Comparison of ENCODE assay signal across 27 cellular contexts in genomic region chr11:91244921-91245320, GRCh38.
"Had no signal": no experiment of that assay in that cellular context is flagged by ENCODE, and none has a peak within 500 bp of the region (broad histone marks: within the 10 kb centered on the region; RNA-seq: fewer than 3 reads in every experiment).

No MANE protein-coding gene starts in this region.

- H3K4me2 ChIP-seq: KMS-11 had no signal

- H3K9me3 ChIP-seq: ascending aorta, body of pancreas, MG63, Peyer's patch, SJCRH30 had no signal

- DNase-seq: activated CD4-positive, alpha-beta T cell treated with anti-CD3 and anti-CD28 coated beads for 48 hours; activated CD4-positive, alpha-beta T cell treated with anti-CD3 and anti-CD28 coated beads, Interleukin-2, amount 50 U/mL, for 4 hours; activated CD4-positive, CD25-positive, alpha-beta regulatory T cell treated with anti-CD3 and anti-CD28 coated beads, Interleukin-2, amount 50 U/mL, for 72 hours; activated CD8-positive, alpha-beta memory T cell treated with anti-CD3 and anti-CD28 coated beads, Interleukin-2, amount 50 U/mL, for 48 hours; activated CD8-positive, alpha-beta T cell treated with anti-CD3 and anti-CD28 coated beads, Interleukin-2, amount 10 ng/mL, durations not matched to agents 7 days and 5 days; activated effector memory CD4-positive, alpha-beta T cell treated with Interleukin-2 at 50 U/mL for 16 hours; activated naive CD4-positive, alpha-beta T cell; activated naive CD8-positive, alpha-beta T cell treated with anti-CD3 and anti-CD28 coated beads, Interleukin-2, amount 50 U/mL, for 24 hours; activated T-cell treated with anti-CD3 and anti-CD28 coated beads, Interleukin-2, amount 50 U/mL, for 1 hour; amniotic stem cell; body of pancreas; MG63; MV-4-11; NCI-H1092 treated with DMSO at 0.1 percent for 48 hours; NCI-H1417 treated with DMSO at 0.1 percent for 48 hours; NCI-H1694; NCI-H2029 treated with DMSO at 0.1 percent for 48 hours; NCI-H226; NCI-H526; Peyer's patch; Right ventricle myocardium superior; SJCRH30 had no signal

- H3K4me1 ChIP-seq: ascending aorta, body of pancreas, Peyer's patch, SJCRH30 had no signal

- H3K36me3 ChIP-seq: ascending aorta, MG63, Peyer's patch, SJCRH30 had no signal

- H3K4me3 ChIP-seq: ascending aorta, body of pancreas, MG63, Peyer's patch, SJCRH30 had no signal

- ATAC-seq: activated CD8-positive, alpha-beta T cell treated with anti-CD3 and anti-CD28 coated beads, Interleukin-2, amount 10 ng/mL, durations not matched to agents 7 days and 5 days; activated naive CD4-positive, alpha-beta T cell treated with anti-CD3 and anti-CD28 coated beads, Interleukin-2, amount 50 U/mL, for 72 hours; activated naive CD8-positive, alpha-beta T cell treated with anti-CD3 and anti-CD28 coated beads, Interleukin-2, amount 50 U/mL, for 24 hours; body of pancreas; WTC11 had no signal

- H3K9ac ChIP-seq: KMS-11 had no signal

- H3K27ac ChIP-seq: ascending aorta, body of pancreas, KMS-11, Peyer's patch, RWPE1, SJCRH30 had no signal

- H3K27me3 ChIP-seq: ascending aorta, body of pancreas, MG63, Peyer's patch, SJCRH30 had no signal
